ENCODE assay signal across 8 cellular contexts in the genomic region with DNA sequence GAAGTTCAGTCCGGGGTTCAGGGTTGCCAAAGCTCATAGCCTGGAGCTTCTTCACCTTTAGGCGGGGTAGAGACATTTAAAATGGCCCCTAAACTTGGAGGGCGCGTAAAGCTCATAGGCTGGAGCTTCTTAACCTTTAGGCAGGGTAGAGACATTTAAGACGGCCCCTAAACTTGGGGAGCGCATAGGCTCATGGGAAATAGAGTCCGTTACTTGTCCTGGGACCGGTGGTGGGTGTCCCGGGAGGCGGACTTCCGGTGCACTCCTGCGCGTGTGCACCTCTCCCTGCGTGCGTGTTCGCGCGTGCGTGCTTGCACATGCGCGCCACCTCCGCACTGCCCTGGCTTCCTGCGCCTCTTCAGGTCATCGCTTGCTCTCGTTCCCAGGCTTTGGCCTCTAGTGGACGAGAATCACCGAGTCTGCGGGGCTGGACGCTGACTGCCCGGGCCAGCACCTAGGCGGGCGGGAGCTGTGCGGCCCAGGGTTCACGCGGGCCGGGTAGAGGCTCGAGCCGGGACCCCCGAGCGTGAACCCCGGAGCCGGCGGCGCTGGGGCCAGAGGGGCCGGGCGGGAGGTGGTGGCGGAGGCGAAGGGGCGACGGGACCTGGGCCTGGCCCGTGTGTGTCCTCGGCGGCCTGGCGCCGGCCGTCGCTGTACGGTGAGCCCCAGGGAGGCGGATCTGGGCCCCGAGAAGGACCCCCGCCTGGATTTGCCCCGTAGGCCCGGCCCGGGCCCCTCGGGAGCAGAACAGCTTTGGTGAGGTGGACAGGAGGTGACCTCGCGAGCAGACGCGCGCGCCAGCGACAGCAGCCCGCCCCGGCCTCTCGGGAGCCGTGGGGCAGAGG. TPM values are rescaled to one million over a fixed set of nuclear protein-coding genes. Genes with fewer than 3 reads are reported as not detected.
A peak's percentile ranks its signal among the peaks of the same experiment; 100 is the strongest.
DNase-seq lines count a peak whose midpoint lies in the region; ATAC-seq and TF ChIP-seq lines count a peak whose summit lies in the region.
"Not testable (repeated sequence)": the region's sequence is repeated elsewhere in the genome, so short reads cannot be mapped to it uniquely, and the experiment has no call there.

No MANE protein-coding gene starts in this region.

- CTCF ChIA-PET in SK-N-SH (lab: Yijun Ruan, JAX), result interaction anchor here (0.6 to 1.3 kb wide), 3 partner anchors 29 to 818 kb away, joined by 3 read pairs; no protein-coding TSS in a partner anchor

- peaks cover 37% of the 10 kb centered on the region for H3K79me2 ChIP-seq in SK-N-SH (ENCODE audit: insufficient read depth)

- H3K9me3 Mint-ChIP-seq in activated naive CD8-positive, alpha-beta T cell (ENCODE audit: low read depth), result not testable (repeated sequence)

- not testable (repeated sequence) for H3K4me1 ChIP-seq in SK-N-SH (ENCODE audit: control insufficient read depth in 1 of 2, insufficient read depth in 2 of 2, low read depth in 1 of 2, low read length in 1 of 2); ovary (ENCODE audit: insufficient read depth)
- peaks cover 0 to 12% (median 3%) of the 10 kb centered on the region in 4 donors for H3K4me1 ChIP-seq in tibial artery

- not testable (repeated sequence) for H3K27me3 Mint-ChIP-seq in activated naive CD8-positive, alpha-beta T cell

- POLR2A ChIA-PET in SK-N-SH (lab: Yijun Ruan, JAX), result interaction anchor here (0.7 to 1.0 kb wide), 5 partner anchors 17 to 77 kb away, joined by 3 to 5 read pairs (median 3); partner anchors contain the start of gene SH2B2

- H3F3A ChIP-seq in SK-N-SH (replicated peaks; ENCODE audit: insufficient read depth), result not testable (repeated sequence)

- H3K9me2 ChIP-seq in SK-N-SH, result not testable (repeated sequence)

- TF ChIP-seq POLR2A in GM10847 (IDR thresholded peaks at IDR 0.05; ENCODE audit: extremely low read depth, insufficient read length), result peak; percentile 44
- peak; percentile 36 for TF ChIP-seq POLR2A in ovary (IDR thresholded peaks at IDR 0.05)

- H2AFZ ChIP-seq in SK-N-SH (ENCODE audit: low read depth), result peak overlapping the region; percentile 97

- H3K9ac ChIP-seq in SK-N-SH, result peak overlapping the region; percentile 83

- peak overlapping the region; percentile 69 to 85 for H3K27ac ChIP-seq in SK-N-SH (ENCODE audit: low read depth in 2 of 2, low read length in 1 of 2)
- peak overlapping the region in 1 of 2 donors; percentile 82 for H3K27ac ChIP-seq in ovary
- H3K27ac ChIP-seq in tibial artery, result peak overlapping the region; percentile 95 to 100

- peak; percentile 97 for DNase-seq in NCI-H1092 (lab: John Stamatoyannopoulos, UW)
- DNase-seq in SK-N-SH, result peak; percentile 92
- peak; percentile 97 for DNase-seq in Right ventricle myocardium inferior (ENCODE audit: missing footprints)
- peak; percentile 92 to 96 (median 94) for DNase-seq in ovary
- peak; percentile 97 to 98 for DNase-seq in tibial artery

- WGBS in SK-N-SH (ENCODE audit: low lambda C conversion rate), result 2% methylated on average over 29 of the region's 76 CpGs
- 0% methylated on average over 38 to 76 of the region's 76 CpGs for WGBS in ovary, 3 donors

- H3K4me3 ChIP-seq in SK-N-SH (ENCODE audit: low read depth in 2 of 2, low read length in 1 of 2) (peak overlapping the region; percentile 72 to 92), ovary (peak overlapping the region; percentile 66), tibial artery (peak overlapping the region; percentile 93 to 100)

- intact Hi-C loops in Right ventricle myocardium inferior (cut with DNase I); ovary (cut with DNase I); tibial artery (cut with DNase I; ENCODE audit: low total_unique reads): not testable (repeated sequence)

- H3K36me3 Mint-ChIP-seq in activated naive CD8-positive, alpha-beta T cell, result not testable (repeated sequence)

- H3K9me3 ChIP-seq in SK-N-SH, ovary, tibial artery: not testable (repeated sequence)

- H3K4me3 Mint-ChIP-seq in activated naive CD8-positive, alpha-beta T cell, result peak overlapping the region; percentile 92

- peak overlapping the region; percentile 88 for H3K27ac Mint-ChIP-seq in activated naive CD8-positive, alpha-beta T cell

- ATAC-seq in HG02610 (IDR thresholded peaks at IDR 0.05; ENCODE audit: unreplicated experiment), result peak; percentile 99
- peak; percentile 100 for ATAC-seq in Right ventricle myocardium inferior

- H4K20me1 ChIP-seq in SK-N-SH (ENCODE audit: insufficient read depth), result not testable (repeated sequence)

- peaks cover 19% of the 10 kb centered on the region for H3K4me1 Mint-ChIP-seq in activated naive CD8-positive, alpha-beta T cell (ENCODE audit: low read depth)

- TF ChIP-seq CTCF in SK-N-SH (IDR thresholded peaks at IDR 0.05) (peak; percentile 21; the same call in 1 of the 2 replicates), ovary (IDR thresholded peaks at IDR 0.05) (peak in 2 of 3 donors; percentile 29 to 45), tibial artery (IDR thresholded peaks at IDR 0.05) (peak; percentile 13 to 24)

- not testable (repeated sequence) for TF ChIP-seq EP300 in SK-N-SH (IDR thresholded peaks at IDR 0.05; ENCODE audit: borderline replicate concordance in 1 of 2, low read depth in 1 of 2, low read length in 1 of 2); ovary (IDR thresholded peaks at IDR 0.05)

- H3K27me3 ChIP-seq in SK-N-SH (ENCODE audit: insufficient read depth); ovary; tibial artery: not testable (repeated sequence)

- H3K36me3 ChIP-seq in SK-N-SH (replicated peaks in 1 of 2; ENCODE audit: control insufficient read depth in 1 of 2, insufficient read depth in 2 of 2, low read length in 1 of 2), result peaks cover 0 to 13% of the 10 kb centered on the region in 2 experiments
- not testable (repeated sequence) for H3K36me3 ChIP-seq in ovary, tibial artery

- peak overlapping the region; percentile 78 for H3K4me2 ChIP-seq in SK-N-SH

- not testable (repeated sequence) for TF ChIP-seq RAD21 in SK-N-SH (IDR thresholded peaks at IDR 0.05; ENCODE audit: low read length)

TF ChIP-seq in SK-N-SH, 30 proteins besides CTCF, POLR2A, EP300 and RAD21:
- TF ChIP-seq TAF1 (IDR thresholded peaks at IDR 0.05; ENCODE audit: borderline replicate concordance, low read depth, low read length) (peak; percentile 82), RCOR1 (IDR thresholded peaks at IDR 0.05; ENCODE audit: low read length) (peak; percentile 50; the same call in 1 of the 2 replicates), SMC3 (IDR thresholded peaks at IDR 0.05; ENCODE audit: low read depth, low read length) (peak; percentile 7; the same call in 1 of the 2 replicates), POLR2AphosphoS5 (IDR thresholded peaks at IDR 0.05; ENCODE audit: low read depth, low read length) (peak; percentile 81; the same call in 1 of the 2 replicates), MAX (IDR thresholded peaks at IDR 0.05; ENCODE audit: low read depth) (peak; percentile 61), CHD2 (IDR thresholded peaks at IDR 0.05; ENCODE audit: low read length, partially characterized antibody) (peak; percentile 77), ELF1 (IDR thresholded peaks at IDR 0.05) (peak; percentile 74), YY1 (IDR thresholded peaks at IDR 0.05; ENCODE audit: low read depth) (peak; percentile 62; the same call in 1 of the 2 replicates), RFX5 (IDR thresholded peaks at IDR 0.05; ENCODE audit: low read length) (0 out of 2 replicates have a peak, but pooled peaks have one; percentile 42), GABPA (IDR thresholded peaks at IDR 0.05; ENCODE audit: low read depth) (peak; percentile 81), NRF1 (IDR thresholded peaks at IDR 0.05; ENCODE audit: low read depth, low read length) (peak; percentile 97), MXI1 (IDR thresholded peaks at IDR 0.05; ENCODE audit: low read depth, low read length) (peak; percentile 91)
- TF ChIP-seq, protein P1, sequence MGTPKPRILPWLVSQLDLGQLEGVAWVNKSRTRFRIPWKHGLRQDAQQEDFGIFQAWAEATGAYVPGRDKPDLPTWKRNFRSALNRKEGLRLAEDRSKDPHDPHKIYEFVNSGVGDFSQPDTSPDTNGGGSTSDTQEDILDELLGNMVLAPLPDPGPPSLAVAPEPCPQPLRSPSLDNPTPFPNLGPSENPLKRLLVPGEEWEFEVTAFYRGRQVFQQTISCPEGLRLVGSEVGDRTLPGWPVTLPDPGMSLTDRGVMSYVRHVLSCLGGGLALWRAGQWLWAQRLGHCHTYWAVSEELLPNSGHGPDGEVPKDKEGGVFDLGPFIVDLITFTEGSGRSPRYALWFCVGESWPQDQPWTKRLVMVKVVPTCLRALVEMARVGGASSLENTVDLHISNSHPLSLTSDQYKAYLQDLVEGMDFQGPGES (IDR thresholded peaks at IDR 0.05; ENCODE audit: low read depth, low read length), result peak; percentile 94

RNA-seq across cellular contexts. Expression of gene SPDYE6, which starts 7.5 kb away (rescaled TPM):
- not detected in 2 replicates for polyA plus RNA-seq in SK-N-SH (2012; rRNA removed)
- not detected in 2 replicates for polyA plus RNA-seq in SK-N-SH (2012; cell fraction: cytosol; rRNA removed)
- not detected in 2 replicates for polyA plus RNA-seq in SK-N-SH (2012; cell fraction: nucleus; rRNA removed)
- total RNA-seq in Right ventricle myocardium inferior, result not detected
- not detected for total RNA-seq in ovary
- polyA plus RNA-seq in ovary, result not detected

RNA-seq across cellular contexts. Expression of gene PRKRIP1, which starts 32.4 kb away (rescaled TPM):
- polyA plus RNA-seq in SK-N-SH (2012; rRNA removed) (41.2 and 55.0 TPM in 2 replicates), ovary (10 to 100 TPM; 23.4 to 26.9 TPM)
- 27.2 and 30.5 TPM in 2 replicates for polyA plus RNA-seq in SK-N-SH (2012; cell fraction: cytosol; rRNA removed)
- 216 and 262 TPM in 2 replicates for polyA plus RNA-seq in SK-N-SH (2012; cell fraction: nucleus; rRNA removed)
- total RNA-seq in Right ventricle myocardium inferior (10.6 TPM), ovary (10 to 100 TPM; 17.4 to 28.8 (median 23.9) TPM)
